In the genomic region with DNA sequence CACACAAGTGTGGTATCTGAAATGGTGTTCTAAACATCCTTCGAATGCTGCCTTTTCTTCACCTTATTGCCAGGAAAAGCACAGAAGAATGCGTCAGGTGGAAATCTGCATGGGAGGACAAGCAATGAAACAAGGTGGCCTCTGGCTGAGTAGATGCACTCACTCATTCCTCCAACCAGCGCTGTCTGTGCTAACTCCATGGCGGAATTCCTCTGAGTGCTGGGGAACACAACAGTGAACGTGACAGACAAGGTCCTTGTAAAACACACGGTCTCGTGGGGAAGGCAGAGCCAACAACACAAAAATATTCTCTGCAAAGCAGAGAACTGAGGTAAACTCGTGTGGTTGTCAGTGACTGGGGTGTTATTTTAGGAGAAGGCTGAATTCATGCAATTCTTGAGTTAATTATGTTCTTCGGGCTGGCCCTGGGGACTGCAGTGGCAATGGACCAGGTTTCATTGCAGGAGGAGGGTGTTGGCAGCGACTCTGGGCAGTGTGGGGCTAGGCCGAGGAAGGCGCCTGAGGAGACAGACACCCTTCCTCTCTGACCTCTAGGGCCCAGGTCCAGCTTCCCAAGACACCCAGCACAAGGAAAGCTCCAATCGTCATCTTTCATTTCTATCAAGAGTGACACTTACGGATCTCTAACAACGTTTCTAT, we compare ENCODE assay signal across 17 cellular contexts.
DNase-seq lines count a peak whose midpoint lies in the region; ATAC-seq and TF ChIP-seq lines count a peak whose summit lies in the region.
"Had no signal": no experiment of that assay in that cellular context is flagged by ENCODE, and none has a peak within 500 bp of the region (broad histone marks: within the 10 kb centered on the region; RNA-seq: fewer than 3 reads in every experiment).

No MANE protein-coding gene starts in this region.

- H3K9me3 Mint-ChIP-seq in activated T-helper 1 cell treated with anti-CD3 and anti-CD28 coated beads, Interleukin-12 subunit alpha, Interleukin-12 subunit beta, Interleukin-2, Interleukin-4 antibody, amounts not matched to agents 30 ng/mL and 10 ng/mL and 1 ng/mL, durations not matched to agents 14 hours and 24 hours and 36 hours, result no peaks in the 10 kb centered on the region

- intact Hi-C loops in IMR-90 (cut with micrococcal nuclease) (no loop called here), heart right ventricle (cut with DNase I) (loop anchor here in 1 of 10 donors (10.0 kb wide), 1 partner anchor 203 kb away; no protein-coding TSS in a partner anchor)
- intact Hi-C loops in activated T-helper 1 cell treated with anti-CD3 and anti-CD28 coated beads, Interleukin-12 subunit alpha, Interleukin-12 subunit beta, Interleukin-2, Interleukin-4 antibody, amounts not matched to agents 30 ng/mL and 10 ng/mL and 1 ng/mL, durations not matched to agents 14 hours and 24 hours and 36 hours (cut with micrococcal nuclease), result no loop called here

- BruUV-seq in IMR-90 (replicated peaks; lab: Mats Ljungman, UMichigan), result no TSS peak

- H2BK5ac ChIP-seq in IMR-90 (ENCODE audit: low read depth, low read length, poor library complexity, severe bottlenecking), result no peak overlapping the region
- H2BK5ac ChIP-seq in mesendoderm (ENCODE audit: low read length), result no peak overlapping the region

- H3K4ac ChIP-seq in IMR-90 (ENCODE audit: low read depth, low read length) (no peak overlapping the region), mesendoderm (ENCODE audit: low read depth, low read length) (no peak overlapping the region)

- dilution Hi-C loops in IMR-90 (cut with HindIII; ENCODE audit: low sequenced_read_pairs, unreplicated experiment), result no loop called here

- no peak overlapping the region for H4K91ac ChIP-seq in IMR-90 (ENCODE audit: insufficient read depth, low read depth, low read length)

- H3K79me1 ChIP-seq in IMR-90 (ENCODE audit: low read depth in 1 of 2, low read length in 2 of 2), result no peaks in the 10 kb centered on the region
- no peaks in the 10 kb centered on the region for H3K79me1 ChIP-seq in mesendoderm (ENCODE audit: low read length)

- in situ Hi-C loops in IMR-90 (cut with MboI; ENCODE audit: low sequenced_read_pairs), result no loop called here

- no peaks in the 10 kb centered on the region for H3K79me2 ChIP-seq in mesendoderm (ENCODE audit: control insufficient read depth, insufficient read depth, low read length)

- no peaks in the 10 kb centered on the region for H3K36me3 ChIP-seq in IMR-90 (ENCODE audit: control insufficient read depth, insufficient read depth, low read length)
- H3K36me3 ChIP-seq in heart right ventricle, result no peaks in the 10 kb centered on the region
- H3K36me3 ChIP-seq in mesendoderm (ENCODE audit: control insufficient read depth, insufficient read depth, low read length), result no peaks in the 10 kb centered on the region
- no peaks in the 10 kb centered on the region for H3K36me3 ChIP-seq in skeletal muscle tissue (ENCODE audit: control insufficient read depth in 3 of 3, insufficient read depth in 3 of 3, low read length in 3 of 3)
- H3K36me3 ChIP-seq: BLaER1 treated with 17β-estradiol and CSF1 and Interleukin-3, amounts not matched to agents 10 nM and 100 nM; Peyer's patch had no signal

- no peak overlapping the region for H3K23ac ChIP-seq in IMR-90 (ENCODE audit: low read depth, low read length)
- no peak overlapping the region for H3K23ac ChIP-seq in mesendoderm (ENCODE audit: low read length)

- TF ChIP-seq RAD21 in IMR-90 (IDR thresholded peaks at IDR 0.05; ENCODE audit: low read length), result no peak

- H3K56ac ChIP-seq in IMR-90 (ENCODE audit: extremely low read depth, insufficient read depth, low read length), result no peak overlapping the region
- no peak overlapping the region for H3K56ac ChIP-seq in mesendoderm (ENCODE audit: low read length)

- POLR2A ChIA-PET in IMR-90 (lab: Charles Lee; ENCODE audit: unreplicated experiment), result no interaction called here

- H3K4me3 Mint-ChIP-seq in activated T-helper 1 cell treated with anti-CD3 and anti-CD28 coated beads, Interleukin-12 subunit alpha, Interleukin-12 subunit beta, Interleukin-2, Interleukin-4 antibody, amounts not matched to agents 30 ng/mL and 10 ng/mL and 1 ng/mL, durations not matched to agents 14 hours and 24 hours and 36 hours, result no peak overlapping the region

- DNase-seq in IMR-90, result no peak
- peak; percentile 24 to 57 for DNase-seq in heart right ventricle
- DNase-seq in mesendoderm, result peak; percentile 20
- no peak for DNase-seq in cerebellum (ENCODE audit: low spot score)
- DNase-seq in activated T-helper 1 cell treated with anti-CD3 and anti-CD28 coated beads, Interleukin-12 subunit alpha, Interleukin-12 subunit beta, Interleukin-2, Interleukin-4 antibody, amounts not matched to agents 30 ng/mL and 10 ng/mL and 1 ng/mL, durations not matched to agents 14 hours and 24 hours and 36 hours (ENCODE audit: low spot score), result no peak
- DNase-seq: DMS 273 treated with DMSO at 0.1 percent for 48 hours, H7, Kasumi-1, NCI-H1930, NCI-H2171 treated with DMSO at 0.1 percent for 48 hours, Peyer's patch, SIG-M5 had no signal

- H2AFZ ChIP-seq in IMR-90 (replicated peaks; ENCODE audit: low read length, poor library complexity), result peak overlapping the region; percentile 43

- H3K4me3 ChIP-seq in IMR-90 (ENCODE audit: insufficient read depth, low read depth, low read length) (no peak overlapping the region), heart right ventricle (no peak overlapping the region), mesendoderm (ENCODE audit: low read length) (no peak overlapping the region), skeletal muscle tissue (ENCODE audit: low read length in 3 of 3) (peak overlapping the region in 1 of 3 donors; percentile 45)
- H3K4me3 ChIP-seq: BLaER1 treated with 17β-estradiol and CSF1 and Interleukin-3, amounts not matched to agents 10 nM and 100 nM; Peyer's patch had no signal

- H2BK15ac ChIP-seq in IMR-90 (ENCODE audit: low read depth, low read length) (no peak overlapping the region), mesendoderm (replicated peaks; ENCODE audit: low read depth) (no peak overlapping the region)

- ATAC-seq in IMR-90 (ENCODE audit: low read depth), result no peak
- peak; percentile 57 to 82 (median 75) for ATAC-seq in heart right ventricle
- no peak for ATAC-seq in GM19452 (IDR thresholded peaks at IDR 0.05; ENCODE audit: unreplicated experiment)
- no peak for ATAC-seq in HG02610 (IDR thresholded peaks at IDR 0.05; ENCODE audit: unreplicated experiment)
- ATAC-seq: HepG2 had no signal

- H2AK5ac ChIP-seq in IMR-90 (ENCODE audit: low read depth, low read length) (no peak overlapping the region), mesendoderm (ENCODE audit: low read length) (no peak overlapping the region)

- H3K4me1 ChIP-seq in IMR-90 (ENCODE audit: control insufficient read depth, insufficient read depth, low read length) (no peaks in the 10 kb centered on the region), heart right ventricle (peaks cover 0 to 35% (median 14%) of the 10 kb centered on the region in 9 donors), mesendoderm (ENCODE audit: control insufficient read depth, low read depth, low read length) (no peaks in the 10 kb centered on the region), skeletal muscle tissue (ENCODE audit: control insufficient read depth in 3 of 3, insufficient read depth in 3 of 3, low read length in 3 of 3) (peaks cover 4 to 14% (median 8%) of the 10 kb centered on the region in 3 donors)
- H3K4me1 ChIP-seq: BLaER1 treated with 17β-estradiol and CSF1 and Interleukin-3, amounts not matched to agents 10 nM and 100 nM; Peyer's patch had no signal

- no peak for TF ChIP-seq POLR2A in IMR-90 (IDR thresholded peaks at IDR 0.05; ENCODE audit: low read depth, low read length)

- peak overlapping the region; percentile 55 for H2AK9ac ChIP-seq in IMR-90 (replicated peaks; ENCODE audit: low read depth, low read length, poor library complexity)

- H3K4me1 Mint-ChIP-seq in activated T-helper 1 cell treated with anti-CD3 and anti-CD28 coated beads, Interleukin-12 subunit alpha, Interleukin-12 subunit beta, Interleukin-2, Interleukin-4 antibody, amounts not matched to agents 30 ng/mL and 10 ng/mL and 1 ng/mL, durations not matched to agents 14 hours and 24 hours and 36 hours (ENCODE audit: low read depth), result no peaks in the 10 kb centered on the region

- H3K9me1 ChIP-seq in IMR-90 (ENCODE audit: insufficient read depth, low read length), result no peaks in the 10 kb centered on the region

- H3K27me3 ChIP-seq in IMR-90 (ENCODE audit: control insufficient read depth, insufficient read depth, low read length), result no peaks in the 10 kb centered on the region
- no peaks in the 10 kb centered on the region for H3K27me3 ChIP-seq in heart right ventricle
- no peaks in the 10 kb centered on the region for H3K27me3 ChIP-seq in mesendoderm (ENCODE audit: insufficient read depth, low read length, poor library complexity)
- no peaks in the 10 kb centered on the region for H3K27me3 ChIP-seq in skeletal muscle tissue (ENCODE audit: control insufficient read depth in 3 of 3, insufficient read depth in 3 of 3, low read length in 3 of 3)
- H3K27me3 ChIP-seq: BLaER1 treated with 17β-estradiol and CSF1 and Interleukin-3, amounts not matched to agents 10 nM and 100 nM; Peyer's patch had no signal

- H2BK120ac ChIP-seq in IMR-90 (ENCODE audit: low read depth, low read length) (no peak overlapping the region), mesendoderm (ENCODE audit: low read depth, low read length) (no peak overlapping the region)

- no peak overlapping the region for H4K5ac ChIP-seq in IMR-90 (ENCODE audit: low read depth, low read length)
- H4K5ac ChIP-seq in mesendoderm (ENCODE audit: low read length), result no peak overlapping the region

- H3K27ac Mint-ChIP-seq in activated T-helper 1 cell treated with anti-CD3 and anti-CD28 coated beads, Interleukin-12 subunit alpha, Interleukin-12 subunit beta, Interleukin-2, Interleukin-4 antibody, amounts not matched to agents 30 ng/mL and 10 ng/mL and 1 ng/mL, durations not matched to agents 14 hours and 24 hours and 36 hours, result no peak overlapping the region

- H3K4me2 ChIP-seq in IMR-90 (ENCODE audit: low read depth, low read length) (no peak overlapping the region), mesendoderm (ENCODE audit: low read length) (no peak overlapping the region)
- H3K4me2 ChIP-seq: BLaER1 treated with 17β-estradiol and CSF1 and Interleukin-3, amounts not matched to agents 10 nM and 100 nM had no signal

- no peaks in the 10 kb centered on the region for H3K27me3 Mint-ChIP-seq in activated T-helper 1 cell treated with anti-CD3 and anti-CD28 coated beads, Interleukin-12 subunit alpha, Interleukin-12 subunit beta, Interleukin-2, Interleukin-4 antibody, amounts not matched to agents 30 ng/mL and 10 ng/mL and 1 ng/mL, durations not matched to agents 14 hours and 24 hours and 36 hours (ENCODE audit: insufficient read depth)

- H3K18ac ChIP-seq in IMR-90 (ENCODE audit: low read depth, low read length), result no peak overlapping the region
- H3K18ac ChIP-seq in mesendoderm (ENCODE audit: low read length), result no peak overlapping the region

- no peaks in the 10 kb centered on the region for H4K20me1 ChIP-seq in IMR-90 (ENCODE audit: insufficient read depth, low read length)
- H4K20me1 ChIP-seq: BLaER1 treated with 17β-estradiol and CSF1 and Interleukin-3, amounts not matched to agents 10 nM and 100 nM had no signal

- WGBS in IMR-90 (ENCODE audit: extremely low coverage in 2 of 2, insufficient read length in 1 of 2), 2 experiments, result no CpG with 5 or more reads among the region's 15 CpGs
- WGBS in heart right ventricle, 2 donors, result 58 to 61% methylated on average over 15 of the region's 15 CpGs
- no CpG with 5 or more reads among the region's 15 CpGs for WGBS in mesendoderm (ENCODE audit: extremely low coverage, insufficient coverage, low lambda C conversion rate)

- H3K14ac ChIP-seq in IMR-90 (replicated peaks; ENCODE audit: low read depth, low read length), result no peak overlapping the region

- H4K8ac ChIP-seq in IMR-90 (ENCODE audit: low read depth in 2 of 2, low read length in 2 of 2), result no peak overlapping the region
- no peak overlapping the region for H4K8ac ChIP-seq in mesendoderm (ENCODE audit: low read depth, low read length)

- CTCF ChIA-PET in IMR-90 (lab: Yijun Ruan, JAX), result no interaction called here

- H3K9me3 ChIP-seq in IMR-90 (ENCODE audit: control insufficient read depth, insufficient read depth, low read length), result peaks cover 20% of the 10 kb centered on the region
- H3K9me3 ChIP-seq in heart right ventricle, result no peaks in the 10 kb centered on the region
- no peaks in the 10 kb centered on the region for H3K9me3 ChIP-seq in skeletal muscle tissue (ENCODE audit: control insufficient read depth in 3 of 3, low read length in 3 of 3)
- H3K9me3 ChIP-seq: BLaER1 treated with 17β-estradiol and CSF1 and Interleukin-3, amounts not matched to agents 10 nM and 100 nM; Peyer's patch had no signal

- no peak overlapping the region for H2BK20ac ChIP-seq in IMR-90 (ENCODE audit: low read depth, low read length)

- TF ChIP-seq CTCF in IMR-90 (conservative IDR thresholded peaks at IDR 0.05; ENCODE audit: low read depth, low read length) (no peak), heart right ventricle (IDR thresholded peaks at IDR 0.05) (no peak)

- H3K9ac ChIP-seq in IMR-90 (ENCODE audit: low read depth, low read length), result no peak overlapping the region
- H3K9ac ChIP-seq in mesendoderm (ENCODE audit: low read length), result no peak overlapping the region
- H3K9ac ChIP-seq in skeletal muscle tissue (ENCODE audit: low read depth in 1 of 3, low read length in 3 of 3), result peak overlapping the region in 2 of 3 donors; percentile 11 to 26
- H3K9ac ChIP-seq: BLaER1 treated with 17β-estradiol and CSF1 and Interleukin-3, amounts not matched to agents 10 nM and 100 nM had no signal

- H3K27ac ChIP-seq in IMR-90 (ENCODE audit: insufficient read depth, low read length), result no peak overlapping the region
- H3K27ac ChIP-seq in heart right ventricle, result peak overlapping the region in 9 of 10 donors; percentile 25 to 80 (median 67)
- no peak overlapping the region for H3K27ac ChIP-seq in mesendoderm (ENCODE audit: low read depth, low read length)
- peak overlapping the region; percentile 14 for H3K27ac ChIP-seq in skeletal muscle tissue (ENCODE audit: low read depth, low read length)
- H3K27ac ChIP-seq: BLaER1 treated with 17β-estradiol and CSF1 and Interleukin-3, amounts not matched to agents 10 nM and 100 nM; Peyer's patch had no signal

- H3K36me3 Mint-ChIP-seq in activated T-helper 1 cell treated with anti-CD3 and anti-CD28 coated beads, Interleukin-12 subunit alpha, Interleukin-12 subunit beta, Interleukin-2, Interleukin-4 antibody, amounts not matched to agents 30 ng/mL and 10 ng/mL and 1 ng/mL, durations not matched to agents 14 hours and 24 hours and 36 hours (ENCODE audit: low read depth), result no peaks in the 10 kb centered on the region

Comparison
In these comparisons a context has a peak if more than half of its experiments do, and no peak if none do; other contexts are left out.
1. ATAC-seq: peak in heart right ventricle (8 of 8); none in IMR-90 (single experiment), GM19452 (single experiment) and HG02610 (single experiment).
2. DNase-seq: peak in heart right ventricle (2 of 2) and mesendoderm (single experiment); none in IMR-90 (single experiment), cerebellum (single experiment) and activated T-helper 1 cell treated with anti-CD3 and anti-CD28 coated beads, Interleukin-12 subunit alpha, Interleukin-12 subunit beta, Interleukin-2, Interleukin-4 antibody, amounts not matched to agents 30 ng/mL and 10 ng/mL and 1 ng/mL, durations not matched to agents 14 hours and 24 hours and 36 hours (single experiment).
3. H3K27ac ChIP-seq: peak in heart right ventricle (9 of 10) and skeletal muscle tissue (single experiment); none in IMR-90 (single experiment) and mesendoderm (single experiment).
4. H3K9ac ChIP-seq: peak in skeletal muscle tissue (2 of 3); none in IMR-90 (single experiment) and mesendoderm (single experiment).